In the genomic region with DNA sequence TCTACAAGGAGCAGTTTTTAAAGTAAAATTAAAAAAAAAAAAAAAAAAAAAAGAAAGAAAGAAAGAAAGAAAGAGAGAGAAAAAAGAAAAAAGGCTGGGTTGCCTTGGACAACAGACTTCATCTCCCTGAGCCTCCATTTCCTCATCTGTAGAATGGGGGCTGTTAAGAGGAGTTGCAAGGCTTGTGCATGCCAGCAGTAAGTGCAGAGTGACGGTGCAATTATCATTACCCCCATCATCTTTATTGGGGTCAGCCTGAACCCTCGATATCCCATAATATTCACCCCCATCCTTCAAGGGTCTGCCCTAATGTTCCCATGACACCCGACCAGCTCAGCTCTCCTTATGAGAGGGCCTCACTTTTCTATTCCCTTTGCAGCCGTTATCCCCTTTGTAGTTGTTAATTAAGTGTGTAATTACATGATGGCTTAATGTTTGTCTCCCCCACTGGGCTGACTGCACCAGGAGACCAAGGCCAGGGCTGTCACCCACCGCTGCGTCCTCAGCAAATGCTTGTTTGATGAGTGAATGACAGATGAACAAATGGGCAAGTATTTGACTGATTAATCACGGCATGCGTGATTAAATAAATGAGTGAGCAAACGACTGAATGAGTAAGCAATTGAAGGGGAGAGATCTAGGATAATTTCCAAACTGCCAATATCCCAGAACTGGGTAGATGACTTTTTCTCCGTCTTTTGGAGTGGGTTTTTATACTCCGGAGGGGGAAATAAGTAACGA, we compare ENCODE assay signal across 8 cellular contexts.
A peak's percentile ranks its signal among the peaks of the same experiment; 100 is the strongest.
DNase-seq lines count a peak whose midpoint lies in the region; TF ChIP-seq lines count a peak whose summit lies in the region.

No MANE protein-coding gene starts in this region.

- H3K9me3 ChIP-seq in muscle layer of colon (ENCODE audit: low read length) = no peaks in the 10 kb centered on the region

- H3K4me3 ChIP-seq in muscle layer of colon (ENCODE audit: low read depth in 1 of 2, low read length in 2 of 2) = peak overlapping the region in 1 of 2 donors; percentile 50

- H3K27me3 ChIP-seq in muscle layer of colon (ENCODE audit: control insufficient read depth in 1 of 2, insufficient read depth in 2 of 2, low read length in 2 of 2) = no peaks in the 10 kb centered on the region

- no peaks in the 10 kb centered on the region for H3K36me3 ChIP-seq in muscle layer of colon (ENCODE audit: insufficient read depth, low read length)

- peaks cover 9% of the 10 kb centered on the region for H3K4me1 ChIP-seq in muscle layer of colon (ENCODE audit: insufficient read depth, low read length)

- H3K27ac ChIP-seq in caudate nucleus (ENCODE audit: low read depth, low read length) = peak overlapping the region; percentile 99
- H3K27ac ChIP-seq in muscle layer of colon (ENCODE audit: low read depth, low read length) = peak overlapping the region; percentile 93

- no peak for TF ChIP-seq CTCF in GM13977 (IDR thresholded peaks at IDR 0.05; ENCODE audit: extremely low read depth, insufficient read depth, missing control alignments)

- peak; percentile 80 for DNase-seq in activated effector memory CD4-positive, alpha-beta T cell treated with anti-CD3 and anti-CD28 coated beads, Interleukin-2, amount 50 U/mL, for 16 hours
- no peak for DNase-seq in activated effector memory CD4-positive, alpha-beta T cell treated with Interleukin-2 at 50 U/mL for 16 hours
- DNase-seq in NCI-H774 (lab: John Stamatoyannopoulos, UW) (peak; percentile 48), caudate nucleus (lab: John Stamatoyannopoulos, UW) (peak in 3 of 61 donors; percentile 4 to 48 (median 42)), NCI-H2227 (lab: John Stamatoyannopoulos, UW; ENCODE audit: unreplicated experiment) (no peak), GM13977 (ENCODE audit: low spot score) (no peak), NCI-H510A treated with DMSO at 0.1 percent for 48 hours (lab: John Stamatoyannopoulos, UW) (no peak)

- in situ Hi-C loops in GM13977 (cut with MboI; ENCODE audit: low pct_unique_long_range_greater_than_20kb, low sequenced_read_pairs, unreplicated experiment) = loop anchor here (5.0 kb wide), 1 partner anchor 36 kb away; no protein-coding TSS in a partner anchor

- peak overlapping the region; percentile 83 for H3K9ac ChIP-seq in muscle layer of colon (ENCODE audit: low read length)

Comparison
In these comparisons a context has a peak if more than half of its experiments do, and no peak if none do; other contexts are left out.
1. DNase-seq: peak in activated effector memory CD4-positive, alpha-beta T cell treated with anti-CD3 and anti-CD28 coated beads, Interleukin-2, amount 50 U/mL, for 16 hours (single experiment) and NCI-H774 (single experiment); none in activated effector memory CD4-positive, alpha-beta T cell treated with Interleukin-2 at 50 U/mL for 16 hours (single experiment), NCI-H2227 (single experiment), GM13977 (single experiment) and NCI-H510A treated with DMSO at 0.1 percent for 48 hours (single experiment).